In genomic region chr2:1716441-1716840, GRCh38 we compare ENCODE assay signal across 1 cellular context.
TF ChIP-seq lines count a peak whose summit lies in the region.

No MANE protein-coding gene starts in this region.

TF ChIP-seq in H1, 55 proteins besides CTCF, POLR2A, EP300 and RAD21:
- TF ChIP-seq SIX5 (IDR thresholded peaks at IDR 0.05; ENCODE audit: low read depth, low read length) (no peak), NRF1 (IDR thresholded peaks at IDR 0.05; ENCODE audit: low read depth, low read length) (no peak), CBX5 (IDR thresholded peaks at IDR 0.05; ENCODE audit: low read depth, low read length) (no peak), GABPA (IDR thresholded peaks at IDR 0.05; ENCODE audit: borderline replicate concordance, insufficient read depth, low read length) (no peak), YY1 (IDR thresholded peaks at IDR 0.05; ENCODE audit: low read depth, low read length) (no peak), SRF (IDR thresholded peaks at IDR 0.05; ENCODE audit: low read depth, low read length) (no peak), SP1 (IDR thresholded peaks at IDR 0.05; ENCODE audit: low read depth, low read length) (no peak), BCL11A (IDR thresholded peaks at IDR 0.05; ENCODE audit: low read depth in 2 of 2, low read length in 2 of 2) (no peak), HDAC6 (IDR thresholded peaks at IDR 0.05; ENCODE audit: low read depth, low read length) (no peak), HDAC2 (IDR thresholded peaks at IDR 0.05; ENCODE audit: borderline replicate concordance in 1 of 2, low read depth in 2 of 2, low read length in 2 of 2) (no peak), CBX8 (IDR thresholded peaks at IDR 0.05; ENCODE audit: borderline replicate concordance, low read depth, low read length) (no peak), TAF1 (IDR thresholded peaks at IDR 0.05; ENCODE audit: low read depth, low read length) (no peak), POLR2AphosphoS5 (IDR thresholded peaks at IDR 0.05; ENCODE audit: low read depth, low read length) (no peak), USF2 (IDR thresholded peaks at IDR 0.05; ENCODE audit: low read length) (no peak), EZH2 (IDR thresholded peaks at IDR 0.05; ENCODE audit: low read depth, low read length, severe bottlenecking) (no peak)
- TF ChIP-seq, protein P1, sequence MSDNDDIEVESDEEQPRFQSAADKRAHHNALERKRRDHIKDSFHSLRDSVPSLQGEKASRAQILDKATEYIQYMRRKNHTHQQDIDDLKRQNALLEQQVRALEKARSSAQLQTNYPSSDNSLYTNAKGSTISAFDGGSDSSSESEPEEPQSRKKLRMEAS (IDR thresholded peaks at IDR 0.05) = no peak
